1 cellular context compared by ENCODE assay signal in the genomic region with DNA sequence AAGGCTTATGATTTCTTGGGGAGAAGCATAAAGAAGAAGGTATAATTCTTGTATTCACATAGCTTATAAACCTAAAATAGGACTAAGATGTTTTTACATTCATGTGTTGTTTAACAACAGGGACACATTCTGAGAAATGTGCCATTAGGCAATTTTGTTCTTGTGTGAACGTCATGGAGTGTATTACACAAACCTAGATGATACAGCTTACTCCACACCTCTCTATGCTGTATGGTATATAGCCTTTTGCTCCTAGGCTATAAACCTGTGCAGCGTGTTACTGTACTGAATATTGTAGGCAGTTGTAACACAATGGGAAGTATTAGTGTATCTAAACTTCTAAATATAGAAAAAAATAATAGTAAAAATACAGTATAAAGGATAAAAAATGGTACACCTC.
TF ChIP-seq lines count a peak whose summit lies in the region.

No MANE protein-coding gene starts in this region.

TF ChIP-seq in H1, 55 proteins besides CTCF, POLR2A, EP300 and RAD21:
- no peak for TF ChIP-seq JUND (IDR thresholded peaks at IDR 0.05; ENCODE audit: low read length)
- no peak for TF ChIP-seq CEBPB (IDR thresholded peaks at IDR 0.05; ENCODE audit: low read depth, low read length)
- TF ChIP-seq BRCA1 (IDR thresholded peaks at IDR 0.05; ENCODE audit: low read depth, low read length), result no peak
- TF ChIP-seq SIX5 (IDR thresholded peaks at IDR 0.05; ENCODE audit: low read depth, low read length), result no peak
- TF ChIP-seq TCF12 (IDR thresholded peaks at IDR 0.05; ENCODE audit: low read depth, low read length), result no peak
- TF ChIP-seq CBX5 (IDR thresholded peaks at IDR 0.05; ENCODE audit: low read depth, low read length), result no peak
- TF ChIP-seq HDAC2 (IDR thresholded peaks at IDR 0.05; ENCODE audit: borderline replicate concordance in 1 of 2, low read depth in 2 of 2, low read length in 2 of 2), result no peak
- no peak for TF ChIP-seq BACH1 (IDR thresholded peaks at IDR 0.05; ENCODE audit: low read length)
- TF ChIP-seq KDM4A (IDR thresholded peaks at IDR 0.05; ENCODE audit: low read depth, low read length, severe bottlenecking), result no peak
- no peak for TF ChIP-seq ASH2L (IDR thresholded peaks at IDR 0.05; ENCODE audit: low read length)
- no peak for TF ChIP-seq SP1 (IDR thresholded peaks at IDR 0.05; ENCODE audit: low read depth, low read length)
- TF ChIP-seq NANOG (IDR thresholded peaks at IDR 0.05; ENCODE audit: insufficient read depth, low read depth, low read length, poor library complexity, severe bottlenecking), result no peak
- TF ChIP-seq HDAC6 (IDR thresholded peaks at IDR 0.05; ENCODE audit: low read depth, low read length), result no peak
- no peak for TF ChIP-seq CREB1 (IDR thresholded peaks at IDR 0.05)
- TF ChIP-seq CBX8 (IDR thresholded peaks at IDR 0.05; ENCODE audit: borderline replicate concordance, low read depth, low read length), result no peak
